ENCODE assay signal across 9 cellular contexts in genomic region chr17:70374496-70374895, GRCh38.
"Had no signal": no experiment of that assay in that cellular context is flagged by ENCODE, and none has a peak within 500 bp of the region (broad histone marks: within the 10 kb centered on the region; RNA-seq: fewer than 3 reads in every experiment).

No MANE protein-coding gene starts in this region.

- H3K4me3 Mint-ChIP-seq: GM23338, H9, HFFc6 had no signal

- H3K4me3 ChIP-seq: GM23248, GM23338, HAP-1 had no signal

- H3K27ac Mint-ChIP-seq: GM23338, H9, HFFc6 had no signal

- H3K9me3 Mint-ChIP-seq: GM23338 had no signal

- H3K4me1 ChIP-seq: HAP-1 had no signal

- DNase-seq: GM23248, GOT3, H7, H9, HCEC 1CT, HFFc6 had no signal

- H2AFZ ChIP-seq: GM23248, GM23338 had no signal

- H3K9me3 ChIP-seq: HAP-1 had no signal

- H3K4me2 ChIP-seq: GM23338 had no signal

- H3K9ac ChIP-seq: GM23248 had no signal

- ATAC-seq: HCT116 had no signal

- H3K36me3 ChIP-seq: HAP-1 had no signal

- H3K27ac ChIP-seq: GM23248 had no signal
